Comparison of ENCODE assay signal across 9 cellular contexts in the genomic region with DNA sequence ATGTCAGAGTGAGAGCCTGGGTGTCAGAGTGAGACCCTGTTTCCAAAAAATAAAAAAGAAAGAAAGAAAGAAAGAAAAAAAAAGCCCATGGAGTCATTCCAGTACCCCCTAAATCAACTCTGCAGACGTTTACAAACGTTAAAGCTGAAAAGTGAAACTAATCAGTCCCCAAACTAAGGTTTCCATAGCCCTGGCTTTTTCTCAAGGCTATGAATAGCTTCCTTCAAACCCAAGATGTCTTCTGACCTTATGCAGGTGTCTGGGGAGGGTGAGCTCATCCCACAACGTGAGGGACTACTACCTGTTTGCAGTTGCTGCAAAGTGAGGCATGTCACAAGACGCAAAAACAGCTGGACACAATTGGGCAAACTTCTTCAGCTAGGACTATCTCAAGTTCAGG.
DNase-seq lines count a peak whose midpoint lies in the region; ATAC-seq and TF ChIP-seq lines count a peak whose summit lies in the region.
"Had no signal": no experiment of that assay in that cellular context is flagged by ENCODE, and none has a peak within 500 bp of the region (broad histone marks: within the 10 kb centered on the region; RNA-seq: fewer than 3 reads in every experiment).

No MANE protein-coding gene starts in this region.

- no peak for TF ChIP-seq POLR2A in tibial nerve (IDR thresholded peaks at IDR 0.05)

- ATAC-seq in GM19463 (IDR thresholded peaks at IDR 0.05; ENCODE audit: unreplicated experiment) = peak; percentile 48
- ATAC-seq in HG03139 (IDR thresholded peaks at IDR 0.05; ENCODE audit: unreplicated experiment) = peak; percentile 45
- peak; percentile 18 to 45 for ATAC-seq in activated naive CD4-positive, alpha-beta T cell treated with anti-CD3 and anti-CD28 coated beads, Interleukin-2, amount 50 U/mL, for 72 hours

- DNase-seq in GM13976 (ENCODE audit: low spot score) = peak; percentile 48
- DNase-seq in activated naive CD4-positive, alpha-beta T cell treated with anti-CD3 and anti-CD28 coated beads, Interleukin-2, amount 50 U/mL, for 72 hours (ENCODE audit: low spot score in 2 of 2) = no peak
- no peak for DNase-seq in NCI-H2171 (lab: John Stamatoyannopoulos, UW)
- no peak for DNase-seq in tibial nerve (ENCODE audit: low spot score in 2 of 2)
- DNase-seq in cerebellum (ENCODE audit: low spot score) = no peak
- DNase-seq in hepatic stellate cell (ENCODE audit: low spot score) = no peak
- DNase-seq: DMS79 treated with DMSO at 0.1 percent for 48 hours had no signal

- H3K9me3 Mint-ChIP-seq in activated naive CD4-positive, alpha-beta T cell treated with anti-CD3 and anti-CD28 coated beads, Interleukin-2, amount 50 U/mL, for 72 hours = no peaks in the 10 kb centered on the region

- no peak overlapping the region for H3K27ac ChIP-seq in tibial nerve

- H3K27ac Mint-ChIP-seq in activated naive CD4-positive, alpha-beta T cell treated with anti-CD3 and anti-CD28 coated beads, Interleukin-2, amount 50 U/mL, for 72 hours = peak overlapping the region; percentile 77 to 81

- H3K27me3 ChIP-seq in tibial nerve = peaks cover 0 to 6% of the 10 kb centered on the region in 2 donors

- no peaks in the 10 kb centered on the region for H3K36me3 ChIP-seq in tibial nerve

- in situ Hi-C loops in GM13976 (cut with MboI; ENCODE audit: low sequenced_read_pairs, unreplicated experiment) = no loop called here

- H3K9me3 ChIP-seq in tibial nerve = no peaks in the 10 kb centered on the region

- peaks cover 0 to 18% (median 2%) of the 10 kb centered on the region in 4 donors for H3K4me1 ChIP-seq in tibial nerve

- no peak for TF ChIP-seq EP300 in tibial nerve (IDR thresholded peaks at IDR 0.05)

- peaks cover 4 to 14% of the 10 kb centered on the region in 2 donors for H3K36me3 Mint-ChIP-seq in activated naive CD4-positive, alpha-beta T cell treated with anti-CD3 and anti-CD28 coated beads, Interleukin-2, amount 50 U/mL, for 72 hours

- WGBS in tibial nerve, 2 donors = 51 to 58% methylated on average over 4 of the region's 4 CpGs

- H3K4me3 ChIP-seq in tibial nerve = no peak overlapping the region

- TF ChIP-seq CTCF in GM13976 (IDR thresholded peaks at IDR 0.05; ENCODE audit: borderline replicate concordance, control extremely low read depth, extremely low read depth, insufficient read depth, missing control alignments) (no peak), tibial nerve (IDR thresholded peaks at IDR 0.05) (no peak)
